Comparison of ENCODE assay signal across 8 cellular contexts in genomic region chr7:38336136-38336491, GRCh38.
DNase-seq lines count a peak whose midpoint lies in the region; ATAC-seq and TF ChIP-seq lines count a peak whose summit lies in the region.
"Not testable (repeated sequence)": the region's sequence is repeated elsewhere in the genome, so short reads cannot be mapped to it uniquely, and the experiment has no call there.

No MANE protein-coding gene starts in this region.

- not testable (repeated sequence) for DNase-seq in T-helper 17 cell; colonic mucosa; left lung; neuronal stem cell (ENCODE audit: low spot score); stimulated activated naive CD8-positive, alpha-beta T cell treated with anti-CD3 and anti-CD28 coated beads, Interleukin-15, amount 100 ng/mL, for 72 hours

- H2AK5ac ChIP-seq in neuronal stem cell (ENCODE audit: low read depth, low read length), result not testable (repeated sequence)

- not testable (repeated sequence) for H3K18ac ChIP-seq in neuronal stem cell (ENCODE audit: low read length)

- not testable (repeated sequence) for H2BK5ac ChIP-seq in neuronal stem cell (ENCODE audit: low read length)

- H4K91ac ChIP-seq in neuronal stem cell (ENCODE audit: low read depth, low read length, poor library complexity), result not testable (repeated sequence)

- WGBS in neuronal stem cell (ENCODE audit: extremely low coverage in 2 of 2, insufficient read length in 2 of 2, insufficient replicate concordance in 1 of 2), 2 donors, result no CpG with 5 or more reads among the region's 10 CpGs

- not testable (repeated sequence) for H3K27me3 Mint-ChIP-seq in IgD-negative memory B cell; T-helper 17 cell; activated T-helper 17 cell treated with anti-CD3 and anti-CD28 coated beads, Interleukin-2, amount 50 U/mL, for 72 hours; stimulated activated naive CD8-positive, alpha-beta T cell treated with anti-CD3 and anti-CD28 coated beads, Interleukin-15, amount 100 ng/mL, for 72 hours

- H3K79me1 ChIP-seq in neuronal stem cell (ENCODE audit: low read depth, low read length), result not testable (repeated sequence)

- H4K8ac ChIP-seq in neuronal stem cell (ENCODE audit: low read depth, low read length), result not testable (repeated sequence)

- H3K4ac ChIP-seq in neuronal stem cell (ENCODE audit: low read length), result not testable (repeated sequence)

- H2AFZ ChIP-seq in neuronal stem cell (ENCODE audit: low read length), result peak overlapping the region; percentile 62

- H3K4me3 Mint-ChIP-seq in IgD-negative memory B cell, result peak overlapping the region in 2 of 4 donors; percentile 7 to 58
- peak overlapping the region; percentile 68 for H3K4me3 Mint-ChIP-seq in T-helper 17 cell
- peak overlapping the region; percentile 66 for H3K4me3 Mint-ChIP-seq in activated T-helper 17 cell treated with anti-CD3 and anti-CD28 coated beads, Interleukin-2, amount 50 U/mL, for 72 hours
- peak overlapping the region; percentile 79 to 83 for H3K4me3 Mint-ChIP-seq in stimulated activated naive CD8-positive, alpha-beta T cell treated with anti-CD3 and anti-CD28 coated beads, Interleukin-15, amount 100 ng/mL, for 72 hours

- H2BK120ac ChIP-seq in neuronal stem cell (ENCODE audit: low read depth, low read length), result not testable (repeated sequence)

- ATAC-seq in T-helper 17 cell; activated T-helper 17 cell treated with anti-CD3 and anti-CD28 coated beads, Interleukin-2, amount 50 U/mL, for 72 hours (replicated peaks); left lung; stimulated activated naive CD8-positive, alpha-beta T cell treated with anti-CD3 and anti-CD28 coated beads, Interleukin-15, amount 100 ng/mL, for 72 hours: not testable (repeated sequence)

- H2BK15ac ChIP-seq in neuronal stem cell (ENCODE audit: low read length), result not testable (repeated sequence)

- H3K23ac ChIP-seq in neuronal stem cell (ENCODE audit: low read depth, low read length, poor library complexity), result not testable (repeated sequence)

- H3K4me1 Mint-ChIP-seq in IgD-negative memory B cell (peaks cover 6 to 15% (median 11%) of the 10 kb centered on the region in 3 donors), T-helper 17 cell (peaks cover 15% of the 10 kb centered on the region)
- not testable (repeated sequence) for H3K4me1 Mint-ChIP-seq in activated T-helper 17 cell treated with anti-CD3 and anti-CD28 coated beads, Interleukin-2, amount 50 U/mL, for 72 hours
- peaks cover 64% of the 10 kb centered on the region for H3K4me1 Mint-ChIP-seq in stimulated activated naive CD8-positive, alpha-beta T cell treated with anti-CD3 and anti-CD28 coated beads, Interleukin-15, amount 100 ng/mL, for 72 hours

- not testable (repeated sequence) for H3K4me2 ChIP-seq in neuronal stem cell (ENCODE audit: insufficient read depth, low read length, poor library complexity, severe bottlenecking)

- H3K36me3 ChIP-seq in colonic mucosa; left lung; neuronal stem cell (replicated peaks in 1 of 2; ENCODE audit: control insufficient read depth in 2 of 2, insufficient read depth in 2 of 2, low read length in 2 of 2): not testable (repeated sequence)

- H3K4me3 ChIP-seq in colonic mucosa; neuronal stem cell (ENCODE audit: low read length in 2 of 2): not testable (repeated sequence)
- peak overlapping the region in 1 of 2 donors; percentile 28 for H3K4me3 ChIP-seq in left lung

- not testable (repeated sequence) for H3K14ac ChIP-seq in neuronal stem cell (ENCODE audit: low read length)

- not testable (repeated sequence) for H3K9me3 Mint-ChIP-seq in IgD-negative memory B cell; activated T-helper 17 cell treated with anti-CD3 and anti-CD28 coated beads, Interleukin-2, amount 50 U/mL, for 72 hours; stimulated activated naive CD8-positive, alpha-beta T cell treated with anti-CD3 and anti-CD28 coated beads, Interleukin-15, amount 100 ng/mL, for 72 hours

- TF ChIP-seq CTCF in C4-2B (conservative IDR thresholded peaks at IDR 0.05); colonic mucosa (IDR thresholded peaks at IDR 0.05); left lung (IDR thresholded peaks at IDR 0.05): not testable (repeated sequence)

- H3K27ac Mint-ChIP-seq in IgD-negative memory B cell, result peak overlapping the region in 2 of 3 donors; percentile 47 to 88
- peak overlapping the region; percentile 82 for H3K27ac Mint-ChIP-seq in T-helper 17 cell
- peak overlapping the region; percentile 76 for H3K27ac Mint-ChIP-seq in activated T-helper 17 cell treated with anti-CD3 and anti-CD28 coated beads, Interleukin-2, amount 50 U/mL, for 72 hours
- peak overlapping the region; percentile 61 to 63 for H3K27ac Mint-ChIP-seq in stimulated activated naive CD8-positive, alpha-beta T cell treated with anti-CD3 and anti-CD28 coated beads, Interleukin-15, amount 100 ng/mL, for 72 hours

- H3K9me3 ChIP-seq in T-helper 17 cell (ENCODE audit: control insufficient read depth, low read length, poor library complexity, severe bottlenecking); colonic mucosa; left lung; neuronal stem cell (replicated peaks in 1 of 2; ENCODE audit: control insufficient read depth in 2 of 2, insufficient read depth in 1 of 2, low read depth in 1 of 2, low read length in 2 of 2): not testable (repeated sequence)

- H3K9ac ChIP-seq in colonic mucosa (ENCODE audit: low read depth in 2 of 2, low read length in 2 of 2); neuronal stem cell (ENCODE audit: low read depth, low read length, poor library complexity): not testable (repeated sequence)

- H3K27ac ChIP-seq in C4-2B (peak overlapping the region; percentile 46), colonic mucosa (peak overlapping the region; percentile 21), left lung (peak overlapping the region; percentile 45 to 91)
- H3K27ac ChIP-seq in neuronal stem cell (replicated peaks; ENCODE audit: low read length), result not testable (repeated sequence)

- intact Hi-C loops in colonic mucosa (cut with DNase I), result not testable (repeated sequence)
- intact Hi-C loops in left lung (cut with DNase I), result loop anchor here in 1 of 2 donors (10.0 kb wide), 1 partner anchor 111 kb away; no protein-coding TSS in a partner anchor

- not testable (repeated sequence) for H3K27me3 ChIP-seq in colonic mucosa; left lung; neuronal stem cell (ENCODE audit: control insufficient read depth in 3 of 3, insufficient read depth in 3 of 3, low read depth in 1 of 3, low read length in 3 of 3)

- H2BK12ac ChIP-seq in neuronal stem cell (ENCODE audit: low read length), result not testable (repeated sequence)

- not testable (repeated sequence) for H3K36me3 Mint-ChIP-seq in IgD-negative memory B cell; T-helper 17 cell (ENCODE audit: low read depth); activated T-helper 17 cell treated with anti-CD3 and anti-CD28 coated beads, Interleukin-2, amount 50 U/mL, for 72 hours (ENCODE audit: low read depth)

- not testable (repeated sequence) for H3K4me1 ChIP-seq in colonic mucosa; neuronal stem cell (ENCODE audit: control insufficient read depth in 2 of 2, insufficient read depth in 1 of 2, low read depth in 1 of 2, low read length in 2 of 2)
- H3K4me1 ChIP-seq in left lung, result peaks cover 0 to 51% of the 10 kb centered on the region in 2 donors
